In the genomic region with DNA sequence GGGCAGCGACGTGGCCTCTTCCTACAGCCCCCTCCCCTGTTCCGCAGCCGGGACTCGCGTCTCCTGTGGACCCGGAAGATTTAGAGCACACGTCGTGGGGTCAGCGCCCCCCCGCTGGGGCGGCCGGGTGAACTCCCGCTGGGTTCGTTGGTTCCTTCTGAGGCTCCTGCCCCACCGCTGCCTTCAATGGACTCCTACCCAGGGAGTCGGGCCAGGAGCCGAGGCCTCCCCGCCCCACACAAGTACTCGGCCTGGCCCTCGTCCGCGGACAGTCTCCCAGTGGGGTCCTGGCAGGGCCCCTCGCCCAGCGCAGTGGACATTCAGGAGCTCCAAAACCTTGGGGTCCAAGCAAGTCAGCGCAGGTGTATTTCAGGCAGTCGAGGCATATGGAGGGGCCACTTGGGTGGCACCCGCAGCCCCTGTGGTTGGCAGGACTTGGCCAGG, we compare ENCODE assay signal across 8 cellular contexts. TPM values are rescaled to one million over a fixed set of nuclear protein-coding genes. Genes with fewer than 3 reads are reported as not detected.
DNase-seq lines count a peak whose midpoint lies in the region; ATAC-seq and TF ChIP-seq lines count a peak whose summit lies in the region.

No MANE protein-coding gene starts in this region.

- peaks cover 0 to 21% (median 1%) of the 10 kb centered on the region in 4 donors for H3K4me1 Mint-ChIP-seq in CD4-positive, CD25-positive, alpha-beta regulatory T cell

- no peak for TF ChIP-seq CTCF in colonic mucosa (IDR thresholded peaks at IDR 0.05)

- no peak overlapping the region for H3K27ac Mint-ChIP-seq in CD4-positive, CD25-positive, alpha-beta regulatory T cell

- H3K4me3 ChIP-seq in CD4-positive, CD25-positive, alpha-beta regulatory T cell (ENCODE audit: low read depth, low read length): no peak overlapping the region
- H3K4me3 ChIP-seq in colonic mucosa (peak overlapping the region; percentile 35), muscle layer of colon (ENCODE audit: low read depth in 1 of 2, low read length in 2 of 2) (peak overlapping the region; percentile 31 to 41)

- H3K27ac ChIP-seq in CD4-positive, CD25-positive, alpha-beta regulatory T cell (ENCODE audit: insufficient read depth, low read length, poor library complexity, severe bottlenecking): no peak overlapping the region
- H3K27ac ChIP-seq in colonic mucosa: no peak overlapping the region
- no peak overlapping the region for H3K27ac ChIP-seq in muscle layer of colon (ENCODE audit: low read depth, low read length)

- H3K4me3 Mint-ChIP-seq in CD4-positive, CD25-positive, alpha-beta regulatory T cell: peak overlapping the region in 3 of 4 donors; percentile 44 to 51 (median 46)

- intact Hi-C loops in colonic mucosa (cut with DNase I): loop anchor here (10.0 kb wide), 1 partner anchor 725 kb away; no protein-coding TSS in a partner anchor

- no peak for DNase-seq in CD4-positive, CD25-positive, alpha-beta regulatory T cell
- peak; percentile 3 for DNase-seq in NCI-H1105 (lab: John Stamatoyannopoulos, UW)
- no peak for DNase-seq in colonic mucosa
- no peak for DNase-seq in T1000 (lab: John Stamatoyannopoulos, UW)
- DNase-seq in GF-D8 (lab: John Stamatoyannopoulos, UW): no peak
- no peak for DNase-seq in GM19238 (ENCODE audit: insufficient read length, low spot score)

- H3K4me1 ChIP-seq in CD4-positive, CD25-positive, alpha-beta regulatory T cell (ENCODE audit: control insufficient read depth, insufficient read depth, low read length, poor library complexity, severe bottlenecking): peaks cover 33% of the 10 kb centered on the region
- H3K4me1 ChIP-seq in colonic mucosa (no peaks in the 10 kb centered on the region), muscle layer of colon (ENCODE audit: insufficient read depth, low read length) (peaks cover 18% of the 10 kb centered on the region)

- no peaks in the 10 kb centered on the region for H3K36me3 Mint-ChIP-seq in CD4-positive, CD25-positive, alpha-beta regulatory T cell

- no peaks in the 10 kb centered on the region for H3K36me3 ChIP-seq in CD4-positive, CD25-positive, alpha-beta regulatory T cell (ENCODE audit: control insufficient read depth, insufficient read depth, low read length)
- no peaks in the 10 kb centered on the region for H3K36me3 ChIP-seq in colonic mucosa
- H3K36me3 ChIP-seq in muscle layer of colon (ENCODE audit: insufficient read depth, low read length): no peaks in the 10 kb centered on the region

- H3K27me3 ChIP-seq in CD4-positive, CD25-positive, alpha-beta regulatory T cell (ENCODE audit: control insufficient read depth, insufficient read depth, low read length): peaks cover 2% of the 10 kb centered on the region
- H3K27me3 ChIP-seq in colonic mucosa: peaks cover 38% of the 10 kb centered on the region
- peaks cover 10 to 52% of the 10 kb centered on the region in 2 donors for H3K27me3 ChIP-seq in muscle layer of colon (ENCODE audit: control insufficient read depth in 1 of 2, insufficient read depth in 2 of 2, low read length in 2 of 2)

- no peaks in the 10 kb centered on the region for H3K9me3 ChIP-seq in CD4-positive, CD25-positive, alpha-beta regulatory T cell (ENCODE audit: control insufficient read depth in 2 of 2, low read length in 2 of 2)
- H3K9me3 ChIP-seq in colonic mucosa (no peaks in the 10 kb centered on the region), muscle layer of colon (ENCODE audit: low read length) (no peaks in the 10 kb centered on the region)

- H3K9me3 Mint-ChIP-seq in CD4-positive, CD25-positive, alpha-beta regulatory T cell: peaks cover 0 to 7% (median 0%) of the 10 kb centered on the region in 7 donors

- no peak for ATAC-seq in CD4-positive, CD25-positive, alpha-beta regulatory T cell (ENCODE audit: low read depth in 2 of 2)
- ATAC-seq in HG03457 (IDR thresholded peaks at IDR 0.05; ENCODE audit: unreplicated experiment): no peak

- H3K27me3 Mint-ChIP-seq in CD4-positive, CD25-positive, alpha-beta regulatory T cell: peaks cover 60% of the 10 kb centered on the region

- H3K9ac ChIP-seq in colonic mucosa (ENCODE audit: low read depth in 2 of 2, low read length in 2 of 2): no peak overlapping the region
- no peak overlapping the region for H3K9ac ChIP-seq in muscle layer of colon (ENCODE audit: low read length)

RNA-seq across cellular contexts. Expression of gene MMP17, which starts 1.2 kb away (rescaled TPM):
- not detected for total RNA-seq in CD4-positive, CD25-positive, alpha-beta regulatory T cell
- under 1 TPM in 1 of 4 donors, not detected in 3; 0.51 TPM for polyA plus RNA-seq in CD4-positive, CD25-positive, alpha-beta regulatory T cell
- total RNA-seq in colonic mucosa: 1 to 10 TPM; 1.3 to 1.9 TPM
